8 cellular contexts compared by ENCODE assay signal in the genomic region with DNA sequence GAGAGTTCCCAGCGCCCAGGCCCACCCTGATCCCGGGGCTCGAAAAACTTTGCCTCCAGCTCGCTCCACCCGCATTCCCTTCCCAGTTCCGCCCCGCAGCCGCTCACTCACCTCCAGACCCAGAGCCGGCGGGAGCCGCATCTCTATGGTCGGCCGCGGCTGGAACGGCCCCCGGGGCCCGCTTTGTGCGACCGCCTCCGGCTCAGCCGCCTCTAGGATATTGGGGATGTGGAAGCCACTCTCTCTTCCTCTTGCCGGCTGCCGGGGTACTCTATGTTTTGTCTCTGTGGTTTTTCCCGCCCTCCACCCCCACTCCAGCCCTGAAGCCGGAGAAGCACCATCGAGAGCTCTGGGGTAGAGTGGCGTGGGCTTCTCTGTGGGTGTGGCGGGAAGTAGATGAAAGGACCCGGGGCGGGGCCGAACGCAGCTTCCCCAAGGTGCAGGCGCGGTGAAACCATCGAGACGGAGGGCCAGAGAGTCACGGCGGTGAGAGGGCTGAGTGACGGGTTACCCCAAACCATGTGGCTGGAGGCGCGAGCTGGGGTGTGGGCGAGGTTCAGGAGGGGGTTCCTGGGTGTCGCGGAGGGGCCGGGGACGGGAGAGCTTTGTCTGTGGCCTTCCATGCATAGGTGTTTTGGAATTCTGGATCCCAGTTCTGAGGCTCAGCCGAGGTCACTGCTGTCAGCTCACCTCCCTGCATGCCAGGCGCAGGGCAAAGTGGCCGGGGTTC. TPM values are rescaled to one million over a fixed set of nuclear protein-coding genes. Genes with fewer than 3 reads are reported as not detected.
DNase-seq lines count a peak whose midpoint lies in the region; ATAC-seq and TF ChIP-seq lines count a peak whose summit lies in the region.

A gene with protein sequence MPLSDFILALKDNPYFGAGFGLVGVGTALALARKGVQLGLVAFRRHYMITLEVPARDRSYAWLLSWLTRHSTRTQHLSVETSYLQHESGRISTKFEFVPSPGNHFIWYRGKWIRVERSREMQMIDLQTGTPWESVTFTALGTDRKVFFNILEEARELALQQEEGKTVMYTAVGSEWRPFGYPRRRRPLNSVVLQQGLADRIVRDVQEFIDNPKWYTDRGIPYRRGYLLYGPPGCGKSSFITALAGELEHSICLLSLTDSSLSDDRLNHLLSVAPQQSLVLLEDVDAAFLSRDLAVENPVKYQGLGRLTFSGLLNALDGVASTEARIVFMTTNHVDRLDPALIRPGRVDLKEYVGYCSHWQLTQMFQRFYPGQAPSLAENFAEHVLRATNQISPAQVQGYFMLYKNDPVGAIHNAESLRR (plus strand): TSS at position 426 of the 730 bp plus-strand sequence. CDS start 1,305 bp downstream, outside the sequence.
Gene ZNF142, minus strand, starts transcription at position 366 of the 730 bp plus-strand sequence. CDS start 3,194 bp downstream, outside the sequence.

- peaks cover 5% of the 10 kb centered on the region; the same call in 1 of the 2 replicates for H3K4me1 ChIP-seq in PC-9 (replicated peaks; ENCODE audit: insufficient read depth)
- H3K4me1 ChIP-seq in mucosa of rectum (ENCODE audit: control insufficient read depth in 2 of 2, insufficient read depth in 2 of 2, low read length in 2 of 2) = peaks cover 12 to 14% of the 10 kb centered on the region in 2 donors

- H3K9ac ChIP-seq in mucosa of rectum (ENCODE audit: low read depth in 1 of 2, low read length in 2 of 2) = peak within 1 kb of the TSS; percentile 74 to 75

- POLR2A ChIA-PET in PC-9 (lab: Charles Lee; ENCODE audit: unreplicated experiment) = interaction anchor here (0.6 to 0.9 kb wide), 4 partner anchors 22 to 126 kb away, joined by 3 to 14 read pairs (median 7); no protein-coding TSS in a partner anchor

- H3K27me3 ChIP-seq in PC-9 (ENCODE audit: insufficient read depth, low read depth) (no peaks in the 10 kb centered on the region), mucosa of rectum (ENCODE audit: control insufficient read depth in 2 of 2, insufficient read depth in 2 of 2, low read length in 2 of 2) (no peaks in the 10 kb centered on the region)

- DNase-seq in DMS153 (lab: John Stamatoyannopoulos, UW) (peak; percentile 83), KBM-7 (peak; percentile 98), PC-9 (peak; percentile 81 to 89), activated T-cell treated with anti-CD3 and anti-CD28 coated beads for 48 hours (ENCODE audit: low read depth) (peak; percentile 94), erythroblast (lab: John Stamatoyannopoulos, UW) (peak; percentile 89 to 90)
- peak; percentile 91 to 92 for DNase-seq in stimulated activated CD8-positive, alpha-beta memory T cell treated with anti-CD3 and anti-CD28 coated beads, Interleukin-4, amount 100 ng/mL, for 4 hours (ENCODE audit: low read depth in 2 of 2, low spot score in 1 of 2)

- H3F3A ChIP-seq in PC-9 (ENCODE audit: insufficient read depth, low read depth) = peaks cover 6% of the 10 kb centered on the region; the same call in 1 of the 2 replicates

- no peak for TF ChIP-seq CTCF in PC-9 (conservative IDR thresholded peaks at IDR 0.05)

- no peaks in the 10 kb centered on the region for H4K20me1 ChIP-seq in PC-9 (ENCODE audit: insufficient read depth)

- H3K9me3 ChIP-seq in PC-9 (ENCODE audit: insufficient read depth, low read depth) (no peaks in the 10 kb centered on the region), mucosa of rectum (ENCODE audit: control insufficient read depth in 2 of 2, low read length in 2 of 2) (no peaks in the 10 kb centered on the region)

- H3K4me3 ChIP-seq in PC-9 (peak within 1 kb of the TSS; percentile 75), mucosa of rectum (ENCODE audit: low read length in 2 of 2) (peak within 1 kb of the TSS; percentile 78 to 94)

- peak within 1 kb of the TSS; percentile 42 for H3K27ac ChIP-seq in PC-9
- peak within 1 kb of the TSS; percentile 71 to 75 for H3K27ac ChIP-seq in mucosa of rectum (ENCODE audit: low read depth in 2 of 2, low read length in 2 of 2)

- no peaks in the 10 kb centered on the region for H3K9me2 ChIP-seq in PC-9 (ENCODE audit: insufficient read depth)

- TF ChIP-seq POLR2A in erythroblast (IDR thresholded peaks at IDR 0.05; ENCODE audit: low read length) = peak; percentile 78

- no TSS peak for BruUV-seq in PC-9 (replicated peaks; lab: Mats Ljungman, UMichigan)

- CTCF ChIA-PET in PC-9 (lab: Charles Lee) = interaction anchor here (0.5 to 2.1 kb wide), 17 partner anchors 13 to 729 kb away, joined by 3 to 15 read pairs (median 4); partner anchors contain the start of genes CNPPD1, RNF25, STK36 and TTLL4

- peak; percentile 94 for ATAC-seq in GM21619 (IDR thresholded peaks at IDR 0.05; ENCODE audit: unreplicated experiment)

- H2AFZ ChIP-seq in PC-9 = peak within 1 kb of the TSS; percentile 94

- H3K4me2 ChIP-seq in PC-9 = peak within 1 kb of the TSS; percentile 93

- intact Hi-C loops in PC-9 (cut with micrococcal nuclease; ENCODE audit: unreplicated experiment) = loop anchor here (1.0 to 10.0 kb wide), 5 partner anchors 28 to 385 kb away; partner anchors contain the start of genes AAMP, CNOT9, PNKD and USP37

- H3K79me2 ChIP-seq in PC-9 (ENCODE audit: low read depth) = peaks cover 31% of the 10 kb centered on the region

- in situ Hi-C loops in KBM-7 (cut with MboI; ENCODE audit: low pct_unique_long_range_greater_than_20kb, low sequenced_read_pairs) = no loop called here

- H3K36me3 ChIP-seq in PC-9 (ENCODE audit: low read depth) (peaks cover 13% of the 10 kb centered on the region), mucosa of rectum (ENCODE audit: control insufficient read depth in 2 of 2, insufficient read depth in 2 of 2, low read length in 2 of 2) (peaks cover 32 to 42% of the 10 kb centered on the region in 2 donors)

RNA-seq across cellular contexts. Expression of the first gene that starts in this region (rescaled TPM):
- 36.0 and 38.8 TPM in 2 replicates for total RNA-seq in PC-9 (2021)

RNA-seq across cellular contexts. Expression of gene ZNF142, which starts in this region (rescaled TPM):
- total RNA-seq in PC-9 (2021) = 23.1 and 23.7 TPM in 2 replicates

Comparison
In these comparisons a context has a peak if more than half of its experiments do, and no peak if none do; other contexts are left out.
1. Peak in every context shown above with its lines: DNase-seq, ATAC-seq, H3K4me3 ChIP-seq and H3K27ac ChIP-seq.